In the genomic region with DNA sequence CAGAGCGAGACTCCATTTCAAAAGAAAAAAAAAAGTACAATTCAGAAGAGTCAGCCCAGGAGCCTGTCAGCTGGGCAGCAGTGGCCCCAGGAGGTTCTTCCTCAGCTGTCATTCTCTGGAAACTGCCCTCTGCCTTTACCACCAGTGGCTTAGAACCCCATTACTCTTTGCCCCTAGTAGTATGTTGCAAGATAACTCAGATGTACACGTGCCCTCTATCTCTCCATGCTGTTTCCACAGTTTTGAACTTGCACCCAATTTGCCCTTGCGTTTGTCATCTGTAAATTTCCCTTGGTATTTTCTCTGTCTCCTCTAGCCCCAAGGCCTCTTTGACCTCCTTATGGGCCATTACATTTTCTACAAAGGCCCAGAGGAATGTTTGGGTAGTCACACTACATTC, we compare ENCODE assay signal across 24 cellular contexts.
"Had no signal": no experiment of that assay in that cellular context is flagged by ENCODE, and none has a peak within 500 bp of the region (broad histone marks: within the 10 kb centered on the region; RNA-seq: fewer than 3 reads in every experiment).

No MANE protein-coding gene starts in this region.

- H3K36me3 Mint-ChIP-seq: activated CD4-positive, alpha-beta memory T cell treated with anti-CD3 and anti-CD28 coated beads for 36 hours had no signal

- H3K27me3 Mint-ChIP-seq: activated B cell treated with CpG ODN at 0.5 μM for 24 hours; activated CD4-positive, alpha-beta memory T cell treated with anti-CD3 and anti-CD28 coated beads for 36 hours; activated T-helper 17 cell treated with anti-CD3 and anti-CD28 coated beads, Interleukin-2, amount 50 U/mL, for 72 hours had no signal

- H3K4me1 Mint-ChIP-seq: activated B cell treated with CpG ODN at 0.5 μM for 24 hours; activated CD4-positive, alpha-beta T cell treated with anti-CD3 and anti-CD28 coated beads, Interleukin-2, amount 10 ng/mL, durations not matched to agents 24 days and 14 days; activated T-helper 17 cell treated with anti-CD3 and anti-CD28 coated beads, Interleukin-2, amount 50 U/mL, for 72 hours had no signal

- H3K27ac ChIP-seq: brain microvascular endothelial cell, cardiac muscle cell, KMS-11 had no signal

- H3K4me2 ChIP-seq: KMS-11 had no signal

- H3K36me3 ChIP-seq: brain microvascular endothelial cell, cardiac muscle cell, MG63 had no signal

- H3K4me3 ChIP-seq: cardiac muscle cell, MG63 had no signal

- ATAC-seq: activated T-helper 17 cell treated with anti-CD3 and anti-CD28 coated beads, Interleukin-2, amount 50 U/mL, for 72 hours; PC-3 had no signal

- DNase-seq: activated B cell treated with CpG ODN at 0.5 μM for 24 hours; activated CD4-positive, alpha-beta memory T cell treated with anti-CD3 and anti-CD28 coated beads for 36 hours; activated CD4-positive, alpha-beta T cell treated with anti-CD3 and anti-CD28 coated beads for 1 hour; activated CD4-positive, alpha-beta T cell treated with anti-CD3 and anti-CD28 coated beads, Interleukin-2, amount 10 ng/mL, durations not matched to agents 24 days and 14 days; activated gamma-delta T cell; activated naive CD4-positive, alpha-beta T cell treated with anti-CD3 and anti-CD28 coated beads for 36 hours; activated T-cell treated with anti-CD3 and anti-CD28 coated beads for 4 hours; activated T-cell treated with anti-CD3 and anti-CD28 coated beads, Interleukin-2, amount 50 U/mL, for 48 hours; brain microvascular endothelial cell; MG63; MV-4-11; NCI-H1092 treated with DMSO at 0.1 percent for 48 hours; NCI-H1436; NCI-H187 treated with DMSO at 0.1 percent for 48 hours; NCI-H2081 treated with DMSO at 0.1 percent for 48 hours; NCI-H446; NCI-H524; PC-3; SHP77 treated with DMSO at 0.1 percent for 48 hours had no signal

- H3K27me3 ChIP-seq: brain microvascular endothelial cell, cardiac muscle cell, MG63 had no signal

- H3K9me3 Mint-ChIP-seq: activated B cell treated with CpG ODN at 0.5 μM for 24 hours; activated CD4-positive, alpha-beta memory T cell treated with anti-CD3 and anti-CD28 coated beads for 36 hours; activated CD4-positive, alpha-beta T cell treated with anti-CD3 and anti-CD28 coated beads, Interleukin-2, amount 10 ng/mL, durations not matched to agents 24 days and 14 days; activated naive CD4-positive, alpha-beta T cell treated with anti-CD3 and anti-CD28 coated beads for 36 hours; activated T-helper 17 cell treated with anti-CD3 and anti-CD28 coated beads, Interleukin-2, amount 50 U/mL, for 72 hours; T-helper 1 cell treated with Interleukin-12 subunit alpha and Interleukin-12 subunit beta and Interleukin-4 antibody, amounts not matched to agents 30 μg/mL and 1 μg/mL, for 36 hours had no signal

- H3K27ac Mint-ChIP-seq: activated B cell treated with CpG ODN at 0.5 μM for 24 hours; activated CD4-positive, alpha-beta memory T cell treated with anti-CD3 and anti-CD28 coated beads for 36 hours; activated CD4-positive, alpha-beta T cell treated with anti-CD3 and anti-CD28 coated beads, Interleukin-2, amount 10 ng/mL, durations not matched to agents 24 days and 14 days; activated naive CD4-positive, alpha-beta T cell treated with anti-CD3 and anti-CD28 coated beads for 36 hours; activated naive CD8-positive, alpha-beta T cell; activated T-helper 17 cell treated with anti-CD3 and anti-CD28 coated beads, Interleukin-2, amount 50 U/mL, for 72 hours; T-helper 1 cell treated with Interleukin-12 subunit alpha and Interleukin-12 subunit beta and Interleukin-4 antibody, amounts not matched to agents 30 μg/mL and 1 μg/mL, for 36 hours had no signal

- H3K4me3 Mint-ChIP-seq: activated B cell treated with CpG ODN at 0.5 μM for 24 hours; activated CD4-positive, alpha-beta memory T cell treated with anti-CD3 and anti-CD28 coated beads for 36 hours; activated CD4-positive, alpha-beta T cell treated with anti-CD3 and anti-CD28 coated beads, Interleukin-2, amount 10 ng/mL, durations not matched to agents 24 days and 14 days; activated naive CD4-positive, alpha-beta T cell treated with anti-CD3 and anti-CD28 coated beads for 36 hours; activated naive CD8-positive, alpha-beta T cell; activated T-helper 17 cell treated with anti-CD3 and anti-CD28 coated beads, Interleukin-2, amount 50 U/mL, for 72 hours; T-helper 1 cell treated with Interleukin-12 subunit alpha and Interleukin-12 subunit beta and Interleukin-4 antibody, amounts not matched to agents 30 μg/mL and 1 μg/mL, for 36 hours had no signal
